ENCODE assay signal across 19 cellular contexts in genomic region chr3:32996755-32997091, GRCh38. TPM values are rescaled to one million over a fixed set of nuclear protein-coding genes. Genes with fewer than 3 reads are reported as not detected.
A peak's percentile ranks its signal among the peaks of the same experiment; 100 is the strongest.
DNase-seq lines count a peak whose midpoint lies in the region; ATAC-seq, FAIRE-seq and TF ChIP-seq lines count a peak whose summit lies in the region.
"Had no signal": no experiment of that assay in that cellular context is flagged by ENCODE, and none has a peak within 500 bp of the region (broad histone marks: within the 10 kb centered on the region; RNA-seq: fewer than 3 reads in every experiment).

No MANE protein-coding gene starts in this region.

- H3K36me3 ChIP-seq in SJCRH30 = no peaks in the 10 kb centered on the region
- no peaks in the 10 kb centered on the region for H3K36me3 ChIP-seq in pancreas

- H3K4me1 Mint-ChIP-seq in activated CD8-positive, alpha-beta T cell treated with anti-CD3 and anti-CD28 coated beads for 36 hours (ENCODE audit: low read depth) = peaks cover 81% of the 10 kb centered on the region
- peaks cover 64% of the 10 kb centered on the region for H3K4me1 Mint-ChIP-seq in activated CD8-positive, alpha-beta T cell treated with anti-CD3 and anti-CD28 coated beads, Interleukin-2, amount 10 ng/mL, durations not matched to agents 7 days and 5 days (ENCODE audit: low read depth)
- H3K4me1 Mint-ChIP-seq in CD4-positive, alpha-beta T cell (ENCODE audit: low read depth) = peaks cover 74% of the 10 kb centered on the region
- H3K4me1 Mint-ChIP-seq in activated CD4-positive, alpha-beta memory T cell treated with anti-CD3 and anti-CD28 coated beads for 36 hours (ENCODE audit: low read depth) = peaks cover 88% of the 10 kb centered on the region
- H3K4me1 Mint-ChIP-seq in effector memory CD8-positive, alpha-beta T cell (ENCODE audit: low read depth in 2 of 2) = peaks cover 12 to 45% of the 10 kb centered on the region in 2 donors

- no peak for ATAC-seq in activated CD8-positive, alpha-beta T cell treated with anti-CD3 and anti-CD28 coated beads for 36 hours
- no peak for ATAC-seq in activated CD8-positive, alpha-beta T cell treated with anti-CD3 and anti-CD28 coated beads, Interleukin-2, amount 10 ng/mL, durations not matched to agents 7 days and 5 days
- ATAC-seq in CD4-positive, alpha-beta T cell (ENCODE audit: poor library complexity) = no peak
- ATAC-seq in effector memory CD8-positive, alpha-beta T cell (replicated peaks) = no peak
- no peak for ATAC-seq in pancreas
- ATAC-seq: A549 had no signal

- WGBS in pancreas, 2 donors = 87 to 93% methylated on average over 2 of the region's 2 CpGs

- H3K27me3 ChIP-seq in CD4-positive, alpha-beta T cell (ENCODE audit: control insufficient read depth, insufficient read depth, low read length) = no peaks in the 10 kb centered on the region
- H3K27me3 ChIP-seq in SJCRH30 (no peaks in the 10 kb centered on the region), pancreas (no peaks in the 10 kb centered on the region)

- H3K4me1 ChIP-seq in SJCRH30 (no peaks in the 10 kb centered on the region), pancreas (no peaks in the 10 kb centered on the region)
- H3K4me1 ChIP-seq: A549 had no signal

- peaks cover 41% of the 10 kb centered on the region for H3K36me3 Mint-ChIP-seq in activated CD8-positive, alpha-beta T cell treated with anti-CD3 and anti-CD28 coated beads for 36 hours (ENCODE audit: low read depth)
- H3K36me3 Mint-ChIP-seq in activated CD8-positive, alpha-beta T cell treated with anti-CD3 and anti-CD28 coated beads, Interleukin-2, amount 10 ng/mL, durations not matched to agents 7 days and 5 days (ENCODE audit: low read depth) = peaks cover 36% of the 10 kb centered on the region
- peaks cover 21% of the 10 kb centered on the region for H3K36me3 Mint-ChIP-seq in CD4-positive, alpha-beta T cell (ENCODE audit: low read depth)
- peaks cover 30% of the 10 kb centered on the region for H3K36me3 Mint-ChIP-seq in activated CD4-positive, alpha-beta memory T cell treated with anti-CD3 and anti-CD28 coated beads for 36 hours
- H3K36me3 Mint-ChIP-seq in effector memory CD8-positive, alpha-beta T cell (ENCODE audit: insufficient read depth) = no peaks in the 10 kb centered on the region

- FAIRE-seq in pancreas (lab: Jason Lieb, UNC) = no peak
- FAIRE-seq: A549, HTR-8/SVneo had no signal

- no peaks in the 10 kb centered on the region for H3K27me3 Mint-ChIP-seq in activated CD8-positive, alpha-beta T cell treated with anti-CD3 and anti-CD28 coated beads for 36 hours
- H3K27me3 Mint-ChIP-seq in activated CD8-positive, alpha-beta T cell treated with anti-CD3 and anti-CD28 coated beads, Interleukin-2, amount 10 ng/mL, durations not matched to agents 7 days and 5 days (ENCODE audit: low read depth) = no peaks in the 10 kb centered on the region
- no peaks in the 10 kb centered on the region for H3K27me3 Mint-ChIP-seq in CD4-positive, alpha-beta T cell
- H3K27me3 Mint-ChIP-seq in activated CD4-positive, alpha-beta memory T cell treated with anti-CD3 and anti-CD28 coated beads for 36 hours = no peaks in the 10 kb centered on the region
- no peaks in the 10 kb centered on the region for H3K27me3 Mint-ChIP-seq in effector memory CD8-positive, alpha-beta T cell

- no peak overlapping the region for H3K27ac ChIP-seq in CD4-positive, alpha-beta T cell (ENCODE audit: low read depth, low read length)
- no peak overlapping the region for H3K27ac ChIP-seq in SJCRH30
- no peak overlapping the region for H3K27ac ChIP-seq in pancreas
- H3K27ac ChIP-seq: A549, GM23248 had no signal

- no peak overlapping the region for H3K4me3 Mint-ChIP-seq in activated CD8-positive, alpha-beta T cell treated with anti-CD3 and anti-CD28 coated beads for 36 hours
- H3K4me3 Mint-ChIP-seq in activated CD8-positive, alpha-beta T cell treated with anti-CD3 and anti-CD28 coated beads, Interleukin-2, amount 10 ng/mL, durations not matched to agents 7 days and 5 days = no peak overlapping the region
- no peak overlapping the region for H3K4me3 Mint-ChIP-seq in CD4-positive, alpha-beta T cell
- no peak overlapping the region for H3K4me3 Mint-ChIP-seq in activated CD4-positive, alpha-beta memory T cell treated with anti-CD3 and anti-CD28 coated beads for 36 hours
- no peak overlapping the region for H3K4me3 Mint-ChIP-seq in effector memory CD8-positive, alpha-beta T cell
- H3K4me3 Mint-ChIP-seq: CD14-positive monocyte had no signal

- CTCF ChIA-PET in activated CD8-positive, alpha-beta T cell treated with anti-CD3 and anti-CD28 coated beads for 36 hours (lab: Charles Lee) = interaction anchor here (0.7 to 1.4 kb wide), 8 partner anchors 30 to 78 kb away, joined by 3 to 5 read pairs (median 3); no protein-coding TSS in a partner anchor
- CTCF ChIA-PET in activated CD8-positive, alpha-beta T cell treated with anti-CD3 and anti-CD28 coated beads, Interleukin-2, amount 10 ng/mL, durations not matched to agents 7 days and 5 days (lab: Charles Lee) = no interaction called here
- CTCF ChIA-PET in CD4-positive, alpha-beta T cell (lab: Charles Lee) = no interaction called here
- CTCF ChIA-PET in activated CD4-positive, alpha-beta memory T cell treated with anti-CD3 and anti-CD28 coated beads for 36 hours (lab: Charles Lee) = interaction anchor here (0.9 to 2.1 kb wide), 4 partner anchors 10 to 78 kb away, joined by 4 to 9 read pairs (median 5); no protein-coding TSS in a partner anchor

- DNase-seq in activated CD8-positive, alpha-beta T cell treated with anti-CD3 and anti-CD28 coated beads for 36 hours = no peak
- DNase-seq in activated CD8-positive, alpha-beta T cell treated with anti-CD3 and anti-CD28 coated beads, Interleukin-2, amount 10 ng/mL, durations not matched to agents 7 days and 5 days = no peak
- no peak for DNase-seq in CD4-positive, alpha-beta T cell
- DNase-seq in activated CD4-positive, alpha-beta memory T cell treated with anti-CD3 and anti-CD28 coated beads for 36 hours = no peak
- DNase-seq in effector memory CD8-positive, alpha-beta T cell = no peak
- no peak for DNase-seq in SJCRH30
- DNase-seq in pancreas = no peak
- no peak for DNase-seq in T-helper 9 cell
- DNase-seq: DMS79 treated with DMSO at 0.1 percent for 48 hours, GDM1, GM23248, NCI-H1048, NCI-H345, NCI-H526 treated with DMSO at 0.1 percent for 48 hours, RPMI8226 had no signal

- no peak for TF ChIP-seq CTCF in activated CD8-positive, alpha-beta T cell treated with anti-CD3 and anti-CD28 coated beads for 36 hours (IDR thresholded peaks at IDR 0.05)
- TF ChIP-seq CTCF in CD4-positive, alpha-beta T cell (IDR thresholded peaks at IDR 0.05) = no peak
- no peak for TF ChIP-seq CTCF in pancreas (IDR thresholded peaks at IDR 0.05)

- H3K27ac Mint-ChIP-seq in activated CD8-positive, alpha-beta T cell treated with anti-CD3 and anti-CD28 coated beads for 36 hours = peak overlapping the region; percentile 77
- H3K27ac Mint-ChIP-seq in activated CD8-positive, alpha-beta T cell treated with anti-CD3 and anti-CD28 coated beads, Interleukin-2, amount 10 ng/mL, durations not matched to agents 7 days and 5 days = no peak overlapping the region
- H3K27ac Mint-ChIP-seq in CD4-positive, alpha-beta T cell = peak overlapping the region; percentile 66
- H3K27ac Mint-ChIP-seq in activated CD4-positive, alpha-beta memory T cell treated with anti-CD3 and anti-CD28 coated beads for 36 hours = peak overlapping the region; percentile 86
- peak overlapping the region; percentile 36 to 88 for H3K27ac Mint-ChIP-seq in effector memory CD8-positive, alpha-beta T cell

- no peaks in the 10 kb centered on the region for H3K9me3 Mint-ChIP-seq in activated CD8-positive, alpha-beta T cell treated with anti-CD3 and anti-CD28 coated beads for 36 hours
- H3K9me3 Mint-ChIP-seq in activated CD8-positive, alpha-beta T cell treated with anti-CD3 and anti-CD28 coated beads, Interleukin-2, amount 10 ng/mL, durations not matched to agents 7 days and 5 days (ENCODE audit: insufficient read depth) = no peaks in the 10 kb centered on the region
- no peaks in the 10 kb centered on the region for H3K9me3 Mint-ChIP-seq in CD4-positive, alpha-beta T cell
- H3K9me3 Mint-ChIP-seq in activated CD4-positive, alpha-beta memory T cell treated with anti-CD3 and anti-CD28 coated beads for 36 hours = no peaks in the 10 kb centered on the region
- H3K9me3 Mint-ChIP-seq in effector memory CD8-positive, alpha-beta T cell = no peaks in the 10 kb centered on the region
- H3K9me3 Mint-ChIP-seq: CD14-positive monocyte had no signal

- intact Hi-C loops in activated CD8-positive, alpha-beta T cell treated with anti-CD3 and anti-CD28 coated beads for 36 hours (cut with micrococcal nuclease) = loop anchor here (5.0 kb wide), 2 partner anchors 44 to 66 kb away; partner anchors contain the start of gene CCR4
- intact Hi-C loops in CD4-positive, alpha-beta T cell (cut with DNase I, micrococcal nuclease) = no loop called here
- intact Hi-C loops in activated CD4-positive, alpha-beta memory T cell treated with anti-CD3 and anti-CD28 coated beads for 36 hours (cut with micrococcal nuclease) = loop anchor here (1.0 kb wide), 1 partner anchor 10 kb away; no protein-coding TSS in a partner anchor
- intact Hi-C loops in pancreas (cut with DNase I) = no loop called here

- H3K4me3 ChIP-seq in SJCRH30 = no peak overlapping the region
- H3K4me3 ChIP-seq in pancreas = no peak overlapping the region
- H3K4me3 ChIP-seq: A549, GM23248 had no signal

- POLR2A ChIA-PET in activated CD8-positive, alpha-beta T cell treated with anti-CD3 and anti-CD28 coated beads for 36 hours (lab: Charles Lee) = interaction anchor here (1.0 to 2.0 kb wide), 4 partner anchors 34 to 99 kb away, joined by 3 to 8 read pairs (median 4); partner anchors contain the start of gene CCR4
- POLR2A ChIA-PET in activated CD8-positive, alpha-beta T cell treated with anti-CD3 and anti-CD28 coated beads, Interleukin-2, amount 10 ng/mL, durations not matched to agents 7 days and 5 days (lab: Charles Lee) = no interaction called here
- POLR2A ChIA-PET in CD4-positive, alpha-beta T cell (lab: Charles Lee) = no interaction called here
- POLR2A ChIA-PET in activated CD4-positive, alpha-beta memory T cell treated with anti-CD3 and anti-CD28 coated beads for 36 hours (lab: Charles Lee) = interaction anchor here (1.1 to 8.4 kb wide), 7 partner anchors 8 to 65 kb away, joined by 4 to 79 read pairs (median 13); no protein-coding TSS in a partner anchor

- no peaks in the 10 kb centered on the region for H3K9me3 ChIP-seq in CD4-positive, alpha-beta T cell (ENCODE audit: control insufficient read depth, low read length)
- H3K9me3 ChIP-seq in SJCRH30 (replicated peaks) (no peaks in the 10 kb centered on the region), pancreas (no peaks in the 10 kb centered on the region)
- H3K9me3 ChIP-seq: A549 had no signal

RNA-seq across cellular contexts. Expression of gene CCR4, which starts 45.3 kb away (rescaled TPM):
- total RNA-seq in activated CD8-positive, alpha-beta T cell treated with anti-CD3 and anti-CD28 coated beads for 36 hours = 10 to 100 TPM; 17.4 to 18.8 TPM
- 1 to 10 TPM; 2.9 TPM for total RNA-seq in activated CD8-positive, alpha-beta T cell treated with anti-CD3 and anti-CD28 coated beads, Interleukin-2, amount 10 ng/mL, durations not matched to agents 7 days and 5 days
- 10 to 100 TPM; 76.2 to 80.1 TPM for total RNA-seq in CD4-positive, alpha-beta T cell
- total RNA-seq in activated CD4-positive, alpha-beta memory T cell treated with anti-CD3 and anti-CD28 coated beads for 36 hours = 100 to 1,000 TPM; 137 TPM
- total RNA-seq in SJCRH30 (2014; rRNA removed; shearing (Covaris generic)) = not detected in 2 replicates
- total RNA-seq in pancreas = under 1 TPM in 4 of 6 donors, not detected in 2; 0.06 to 0.25 (median 0.09) TPM
- not detected for polyA plus RNA-seq in pancreas
- total RNA-seq: GM23248, OCI-LY7 had no signal
- polyA plus RNA-seq: A549, GM23248 had no signal

Comparison
In these comparisons a context has a peak if more than half of its experiments do, and no peak if none do; other contexts are left out.
1. RNA of gene CCR4, which starts 45.3 kb away (total RNA-seq): 137 TPM in activated CD4-positive, alpha-beta memory T cell treated with anti-CD3 and anti-CD28 coated beads for 36 hours, 76.2 to 80.1 TPM in CD4-positive, alpha-beta T cell and 17.4 to 18.8 TPM in activated CD8-positive, alpha-beta T cell treated with anti-CD3 and anti-CD28 coated beads for 36 hours; 2.9 TPM in activated CD8-positive, alpha-beta T cell treated with anti-CD3 and anti-CD28 coated beads, Interleukin-2, amount 10 ng/mL, durations not matched to agents 7 days and 5 days, 0.06 to 0.25 TPM in pancreas and not detected in SJCRH30; every median in the first group is over 4 times any median in the second.
2. CTCF ChIA-PET loops: an anchor here in activated CD8-positive, alpha-beta T cell treated with anti-CD3 and anti-CD28 coated beads for 36 hours (0.7 to 1.4 kb wide) and activated CD4-positive, alpha-beta memory T cell treated with anti-CD3 and anti-CD28 coated beads for 36 hours (0.9 to 2.1 kb wide); none called in activated CD8-positive, alpha-beta T cell treated with anti-CD3 and anti-CD28 coated beads, Interleukin-2, amount 10 ng/mL, durations not matched to agents 7 days and 5 days and CD4-positive, alpha-beta T cell.
3. POLR2A ChIA-PET loops: an anchor here in activated CD8-positive, alpha-beta T cell treated with anti-CD3 and anti-CD28 coated beads for 36 hours (1.0 to 2.0 kb wide) and activated CD4-positive, alpha-beta memory T cell treated with anti-CD3 and anti-CD28 coated beads for 36 hours (1.1 to 8.4 kb wide); none called in activated CD8-positive, alpha-beta T cell treated with anti-CD3 and anti-CD28 coated beads, Interleukin-2, amount 10 ng/mL, durations not matched to agents 7 days and 5 days and CD4-positive, alpha-beta T cell.
4. intact Hi-C loops: an anchor here in activated CD8-positive, alpha-beta T cell treated with anti-CD3 and anti-CD28 coated beads for 36 hours (5.0 kb wide) and activated CD4-positive, alpha-beta memory T cell treated with anti-CD3 and anti-CD28 coated beads for 36 hours (1.0 kb wide); none called in CD4-positive, alpha-beta T cell and pancreas.